In the genomic region with DNA sequence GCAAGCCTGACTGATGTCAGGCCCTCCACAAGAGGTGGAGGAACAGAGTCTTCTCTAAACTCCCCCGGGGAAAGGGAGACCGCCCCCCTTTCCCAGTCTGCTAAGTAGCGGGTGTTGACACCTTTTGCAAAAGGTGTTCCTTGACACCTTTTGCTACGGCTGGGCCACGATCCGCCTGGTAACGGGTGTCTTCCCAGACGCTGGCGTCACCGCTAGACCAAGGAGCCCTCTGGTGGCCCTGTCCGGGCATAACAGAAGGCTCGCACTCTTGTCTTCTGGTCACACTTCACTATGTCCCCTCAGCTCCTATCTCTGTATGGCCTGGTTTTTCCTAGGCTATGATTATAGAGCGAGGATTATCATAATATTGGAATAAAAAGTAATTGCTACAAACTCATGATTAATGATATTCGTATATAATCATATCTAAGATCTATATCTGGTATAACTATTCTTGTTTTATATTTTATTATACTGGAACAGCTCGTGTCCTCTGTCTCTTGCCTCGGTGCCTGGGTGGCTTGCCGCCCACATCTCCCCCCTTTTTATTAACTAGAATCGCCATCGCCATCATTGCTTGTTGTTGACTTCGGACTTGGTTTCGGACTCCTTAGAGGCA, we compare ENCODE assay signal across 1 cellular context.
A peak's percentile ranks its signal among the peaks of the same experiment; 100 is the strongest.
TF ChIP-seq lines count a peak whose summit lies in the region.

No MANE protein-coding gene starts in this region.

TF ChIP-seq in H1, 55 proteins besides CTCF, POLR2A, EP300 and RAD21:
- TF ChIP-seq, protein P1, sequence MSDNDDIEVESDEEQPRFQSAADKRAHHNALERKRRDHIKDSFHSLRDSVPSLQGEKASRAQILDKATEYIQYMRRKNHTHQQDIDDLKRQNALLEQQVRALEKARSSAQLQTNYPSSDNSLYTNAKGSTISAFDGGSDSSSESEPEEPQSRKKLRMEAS (IDR thresholded peaks at IDR 0.05) = 0 out of 2 replicates have a peak, but pooled peaks have one; percentile 10
- peak; percentile 34; the same call in 1 of the 2 replicates for TF ChIP-seq CREB1 (IDR thresholded peaks at IDR 0.05)
